In genomic region chr17:45319239-45319703, GRCh38 we compare ENCODE assay signal across 9 cellular contexts. TPM values are rescaled to one million over a fixed set of nuclear protein-coding genes. Genes with fewer than 3 reads are reported as not detected.
DNase-seq lines count a peak whose midpoint lies in the region; ATAC-seq and TF ChIP-seq lines count a peak whose summit lies in the region.
"Had no signal": no experiment of that assay in that cellular context is flagged by ENCODE, and none has a peak within 500 bp of the region (broad histone marks: within the 10 kb centered on the region; RNA-seq: fewer than 3 reads in every experiment).

No MANE protein-coding gene starts in this region.

- H3K4me3 ChIP-seq in transverse colon = no peak overlapping the region

- H3K4me1 Mint-ChIP-seq in activated naive CD4-positive, alpha-beta T cell treated with anti-CD3 and anti-CD28 coated beads, Interleukin-2, amount 50 U/mL, for 24 hours = peaks cover 66% of the 10 kb centered on the region
- H3K4me1 Mint-ChIP-seq in activated naive CD8-positive, alpha-beta T cell treated with anti-CD3 and anti-CD28 coated beads, Interleukin-2, amount 10 ng/mL, durations not matched to agents 7 days and 5 days = peaks cover 48% of the 10 kb centered on the region

- no peak for ATAC-seq in activated naive CD8-positive, alpha-beta T cell treated with anti-CD3 and anti-CD28 coated beads, Interleukin-2, amount 10 ng/mL, durations not matched to agents 7 days and 5 days (ENCODE audit: low read depth)
- no peak for ATAC-seq in GM21723 (IDR thresholded peaks at IDR 0.05; ENCODE audit: unreplicated experiment)
- no peak for ATAC-seq in GM18502 (IDR thresholded peaks at IDR 0.05; ENCODE audit: poor library complexity, unreplicated experiment)

- H3K4me3 Mint-ChIP-seq in activated naive CD4-positive, alpha-beta T cell treated with anti-CD3 and anti-CD28 coated beads, Interleukin-2, amount 50 U/mL, for 24 hours = peak overlapping the region; percentile 62
- H3K4me3 Mint-ChIP-seq in activated naive CD8-positive, alpha-beta T cell treated with anti-CD3 and anti-CD28 coated beads, Interleukin-2, amount 10 ng/mL, durations not matched to agents 7 days and 5 days = no peak overlapping the region

- POLR2A ChIA-PET in activated naive CD8-positive, alpha-beta T cell treated with anti-CD3 and anti-CD28 coated beads, Interleukin-2, amount 10 ng/mL, durations not matched to agents 7 days and 5 days (lab: Charles Lee) = interaction anchor here (0.6 to 1.4 kb wide), 3 partner anchors 94 to 171 kb away, joined by 3 to 5 read pairs (median 4); partner anchors contain the start of gene HEXIM1

- H3K36me3 ChIP-seq in transverse colon = no peaks in the 10 kb centered on the region

- no peaks in the 10 kb centered on the region for H3K27me3 ChIP-seq in transverse colon

- DNase-seq in activated naive CD4-positive, alpha-beta T cell treated with Interleukin-2 at 50 U/mL for 16 hours = no peak
- no peak for DNase-seq in activated naive CD8-positive, alpha-beta T cell treated with anti-CD3 and anti-CD28 coated beads, Interleukin-2, amount 10 ng/mL, durations not matched to agents 7 days and 5 days
- DNase-seq in kidney glomerular epithelial cell (lab: John Stamatoyannopoulos, UW) (peak; percentile 58), transverse colon (no peak), NCI-H2227 (lab: John Stamatoyannopoulos, UW; ENCODE audit: unreplicated experiment) (no peak)
- DNase-seq: stimulated activated CD4-positive, alpha-beta T cell treated with anti-CD3 and anti-CD28 coated beads, Interleukin-2, amount 100 ng/mL, for 24 hours had no signal

- no peaks in the 10 kb centered on the region for H3K27me3 Mint-ChIP-seq in activated naive CD4-positive, alpha-beta T cell treated with anti-CD3 and anti-CD28 coated beads, Interleukin-2, amount 50 U/mL, for 24 hours
- H3K27me3 Mint-ChIP-seq in activated naive CD8-positive, alpha-beta T cell treated with anti-CD3 and anti-CD28 coated beads, Interleukin-2, amount 10 ng/mL, durations not matched to agents 7 days and 5 days = no peaks in the 10 kb centered on the region

- H3K36me3 Mint-ChIP-seq in activated naive CD4-positive, alpha-beta T cell treated with anti-CD3 and anti-CD28 coated beads, Interleukin-2, amount 50 U/mL, for 24 hours = peaks cover 4% of the 10 kb centered on the region
- peaks cover 7% of the 10 kb centered on the region for H3K36me3 Mint-ChIP-seq in activated naive CD8-positive, alpha-beta T cell treated with anti-CD3 and anti-CD28 coated beads, Interleukin-2, amount 10 ng/mL, durations not matched to agents 7 days and 5 days

- H3K27ac Mint-ChIP-seq in activated naive CD4-positive, alpha-beta T cell treated with anti-CD3 and anti-CD28 coated beads, Interleukin-2, amount 50 U/mL, for 24 hours = peak overlapping the region; percentile 57
- peak overlapping the region; percentile 39 for H3K27ac Mint-ChIP-seq in activated naive CD8-positive, alpha-beta T cell treated with anti-CD3 and anti-CD28 coated beads, Interleukin-2, amount 10 ng/mL, durations not matched to agents 7 days and 5 days

- no peaks in the 10 kb centered on the region for H3K9me3 ChIP-seq in transverse colon

- peaks cover 17 to 67% (median 58%) of the 10 kb centered on the region in 4 donors for H3K4me1 ChIP-seq in transverse colon

- H3K27ac ChIP-seq in transverse colon = peak overlapping the region; percentile 99 to 100 (median 100)

- in situ Hi-C loops in transverse colon (cut with MboI; ENCODE audit: low pct_ligation_motif_present in 1 of 4, low pct_unique_long_range_greater_than_20kb in 1 of 4, low sequenced_read_pairs in 3 of 4) = no loop called here

- TF ChIP-seq POLR2A in transverse colon (IDR thresholded peaks at IDR 0.05) = no peak

- no peaks in the 10 kb centered on the region for H3K9me3 Mint-ChIP-seq in activated naive CD4-positive, alpha-beta T cell treated with anti-CD3 and anti-CD28 coated beads, Interleukin-2, amount 50 U/mL, for 24 hours
- H3K9me3 Mint-ChIP-seq in activated naive CD8-positive, alpha-beta T cell treated with anti-CD3 and anti-CD28 coated beads, Interleukin-2, amount 10 ng/mL, durations not matched to agents 7 days and 5 days = no peaks in the 10 kb centered on the region

- TF ChIP-seq CTCF in transverse colon (IDR thresholded peaks at IDR 0.05) = no peak

- intact Hi-C loops in transverse colon (cut with DNase I; ENCODE audit: low total_unique reads) = loop anchor here (5.0 kb wide), 1 partner anchor 42 kb away; no protein-coding TSS in a partner anchor

- TF ChIP-seq EP300 in transverse colon (IDR thresholded peaks at IDR 0.05; ENCODE audit: low read depth) = no peak

- 45 to 62% methylated on average over 5 of the region's 5 CpGs for WGBS in transverse colon (ENCODE audit: low coverage in 1 of 2), 2 donors

RNA-seq across cellular contexts. Expression of gene MAP3K14, which starts 2.5 kb away (rescaled TPM):
- total RNA-seq in activated naive CD8-positive, alpha-beta T cell treated with anti-CD3 and anti-CD28 coated beads, Interleukin-2, amount 10 ng/mL, durations not matched to agents 7 days and 5 days = 10 to 100 TPM; 25.9 to 33.7 TPM
- 10 to 100 TPM; 13.0 to 33.7 (median 18.7) TPM for total RNA-seq in transverse colon

RNA-seq across cellular contexts. Expression of gene SPATA32, which starts 57.4 kb away (rescaled TPM):
- total RNA-seq in activated naive CD8-positive, alpha-beta T cell treated with anti-CD3 and anti-CD28 coated beads, Interleukin-2, amount 10 ng/mL, durations not matched to agents 7 days and 5 days = under 1 TPM; 0.53 to 0.65 TPM
- total RNA-seq in transverse colon = under 1 TPM in 1 of 4 donors, not detected in 3; 0.48 TPM
